1 cellular context compared by ENCODE assay signal in the genomic region with DNA sequence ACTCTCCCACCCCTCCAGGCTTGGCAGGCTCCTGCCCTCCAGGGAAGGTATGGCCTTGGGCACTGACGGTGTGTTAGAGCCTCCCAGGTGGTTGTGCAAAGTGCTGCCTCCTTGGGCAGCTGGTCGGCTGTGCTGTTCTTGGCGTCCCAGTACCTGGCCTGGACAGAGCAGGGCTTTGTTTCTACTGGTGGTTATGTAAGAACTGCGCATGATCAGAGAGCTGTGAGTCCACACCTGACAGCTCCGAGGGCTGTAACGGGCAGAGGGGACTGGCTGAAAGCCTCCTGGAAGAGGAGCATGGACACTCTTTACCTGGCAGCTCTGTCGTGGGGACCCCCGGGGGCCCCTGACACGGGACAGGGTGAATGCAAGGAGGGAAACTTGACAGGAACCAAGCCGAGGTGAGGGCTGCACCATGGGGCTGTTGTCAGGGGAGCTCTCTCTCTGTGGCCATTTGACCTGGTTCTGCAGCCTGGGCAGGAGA.
TF ChIP-seq lines count a peak whose summit lies in the region.

No MANE protein-coding gene starts in this region.

TF ChIP-seq in HepG2, 621 proteins besides CTCF, POLR2A, EP300 and RAD21 (continued from another document and continues in another):
- TF ChIP-seq RFX5 (IDR thresholded peaks at IDR 0.05; ENCODE audit: low read depth, low read length) (no peak), ZNF598 (CRISPR knock-in tag; IDR thresholded peaks at IDR 0.05; ENCODE audit: borderline replicate concordance) (0 out of 2 replicates have a peak, but pooled peaks have one; percentile 12), ZBTB43 (CRISPR knock-in tag; conservative IDR thresholded peaks at IDR 0.05) (no peak), CREB1 (IDR thresholded peaks at IDR 0.05) (no peak), CREB1 (CRISPR knock-in tag; IDR thresholded peaks at IDR 0.05) (no peak), SALL2 (CRISPR knock-in tag; IDR thresholded peaks at IDR 0.05) (no peak), RAD51 (IDR thresholded peaks at IDR 0.05; ENCODE audit: borderline replicate concordance) (no peak), ZNF260 (CRISPR knock-in tag; IDR thresholded peaks at IDR 0.05; ENCODE audit: borderline replicate concordance, low read depth) (no peak), CBX2 (IDR thresholded peaks at IDR 0.05; ENCODE audit: low read depth, low read length) (no peak), CBX2 (CRISPR knock-in tag; IDR thresholded peaks at IDR 0.05; ENCODE audit: low read depth) (no peak), ZMYM4 (CRISPR knock-in tag; IDR thresholded peaks at IDR 0.05) (peak; percentile 15; the same call in 1 of the 2 replicates), MYNN (CRISPR knock-in tag; IDR thresholded peaks at IDR 0.05; ENCODE audit: low read depth) (no peak), GZF1 (CRISPR knock-in tag; IDR thresholded peaks at IDR 0.05) (no peak), MIER2 (CRISPR knock-in tag; IDR thresholded peaks at IDR 0.05) (no peak), KAT8 (CRISPR knock-in tag; IDR thresholded peaks at IDR 0.05) (no peak), PCBP2 (optimal IDR thresholded peaks at IDR 0.05; ENCODE audit: low read depth, low read length, poor library complexity, severe bottlenecking) (no peak), IRF2 (CRISPR knock-in tag; IDR thresholded peaks at IDR 0.05) (no peak), HMG20A (CRISPR knock-in tag; IDR thresholded peaks at IDR 0.05; ENCODE audit: borderline replicate concordance) (no peak), FOXA3 (CRISPR knock-in tag; IDR thresholded peaks at IDR 0.05) (0 out of 2 replicates have a peak, but pooled peaks have one; percentile 11), CEBPG (CRISPR knock-in tag; IDR thresholded peaks at IDR 0.05) (peak; percentile 64), ZBTB21 (CRISPR knock-in tag; IDR thresholded peaks at IDR 0.05) (no peak), TBX2 (CRISPR knock-in tag; IDR thresholded peaks at IDR 0.05; ENCODE audit: borderline replicate concordance) (no peak), MXD4 (CRISPR knock-in tag; IDR thresholded peaks at IDR 0.05) (0 out of 2 replicates have a peak, but pooled peaks have one; percentile 18), RXRA (CRISPR knock-in tag; IDR thresholded peaks at IDR 0.05) (peak; percentile 23; the same call in 1 of the 2 replicates), MAZ (IDR thresholded peaks at IDR 0.05; ENCODE audit: borderline replicate concordance, low read depth, low read length) (no peak), MAZ (CRISPR knock-in tag; IDR thresholded peaks at IDR 0.05; ENCODE audit: low read depth) (no peak), CBX5 (CRISPR knock-in tag; IDR thresholded peaks at IDR 0.05; ENCODE audit: borderline replicate concordance) (no peak), ZNF703 (CRISPR knock-in tag; IDR thresholded peaks at IDR 0.05; ENCODE audit: borderline replicate concordance) (no peak), ZNF10 (CRISPR knock-in tag; IDR thresholded peaks at IDR 0.05; ENCODE audit: borderline replicate concordance, low read depth) (no peak)
- TF ChIP-seq, protein P1, sequence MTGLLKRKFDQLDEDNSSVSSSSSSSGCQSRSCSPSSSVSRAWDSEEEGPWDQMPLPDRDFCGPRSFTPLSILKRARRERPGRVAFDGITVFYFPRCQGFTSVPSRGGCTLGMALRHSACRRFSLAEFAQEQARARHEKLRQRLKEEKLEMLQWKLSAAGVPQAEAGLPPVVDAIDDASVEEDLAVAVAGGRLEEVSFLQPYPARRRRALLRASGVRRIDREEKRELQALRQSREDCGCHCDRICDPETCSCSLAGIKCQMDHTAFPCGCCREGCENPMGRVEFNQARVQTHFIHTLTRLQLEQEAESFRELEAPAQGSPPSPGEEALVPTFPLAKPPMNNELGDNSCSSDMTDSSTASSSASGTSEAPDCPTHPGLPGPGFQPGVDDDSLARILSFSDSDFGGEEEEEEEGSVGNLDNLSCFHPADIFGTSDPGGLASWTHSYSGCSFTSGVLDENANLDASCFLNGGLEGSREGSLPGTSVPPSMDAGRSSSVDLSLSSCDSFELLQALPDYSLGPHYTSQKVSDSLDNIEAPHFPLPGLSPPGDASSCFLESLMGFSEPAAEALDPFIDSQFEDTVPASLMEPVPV (CRISPR knock-in tag; IDR thresholded peaks at IDR 0.05), result no peak
- TF ChIP-seq, protein P2, sequence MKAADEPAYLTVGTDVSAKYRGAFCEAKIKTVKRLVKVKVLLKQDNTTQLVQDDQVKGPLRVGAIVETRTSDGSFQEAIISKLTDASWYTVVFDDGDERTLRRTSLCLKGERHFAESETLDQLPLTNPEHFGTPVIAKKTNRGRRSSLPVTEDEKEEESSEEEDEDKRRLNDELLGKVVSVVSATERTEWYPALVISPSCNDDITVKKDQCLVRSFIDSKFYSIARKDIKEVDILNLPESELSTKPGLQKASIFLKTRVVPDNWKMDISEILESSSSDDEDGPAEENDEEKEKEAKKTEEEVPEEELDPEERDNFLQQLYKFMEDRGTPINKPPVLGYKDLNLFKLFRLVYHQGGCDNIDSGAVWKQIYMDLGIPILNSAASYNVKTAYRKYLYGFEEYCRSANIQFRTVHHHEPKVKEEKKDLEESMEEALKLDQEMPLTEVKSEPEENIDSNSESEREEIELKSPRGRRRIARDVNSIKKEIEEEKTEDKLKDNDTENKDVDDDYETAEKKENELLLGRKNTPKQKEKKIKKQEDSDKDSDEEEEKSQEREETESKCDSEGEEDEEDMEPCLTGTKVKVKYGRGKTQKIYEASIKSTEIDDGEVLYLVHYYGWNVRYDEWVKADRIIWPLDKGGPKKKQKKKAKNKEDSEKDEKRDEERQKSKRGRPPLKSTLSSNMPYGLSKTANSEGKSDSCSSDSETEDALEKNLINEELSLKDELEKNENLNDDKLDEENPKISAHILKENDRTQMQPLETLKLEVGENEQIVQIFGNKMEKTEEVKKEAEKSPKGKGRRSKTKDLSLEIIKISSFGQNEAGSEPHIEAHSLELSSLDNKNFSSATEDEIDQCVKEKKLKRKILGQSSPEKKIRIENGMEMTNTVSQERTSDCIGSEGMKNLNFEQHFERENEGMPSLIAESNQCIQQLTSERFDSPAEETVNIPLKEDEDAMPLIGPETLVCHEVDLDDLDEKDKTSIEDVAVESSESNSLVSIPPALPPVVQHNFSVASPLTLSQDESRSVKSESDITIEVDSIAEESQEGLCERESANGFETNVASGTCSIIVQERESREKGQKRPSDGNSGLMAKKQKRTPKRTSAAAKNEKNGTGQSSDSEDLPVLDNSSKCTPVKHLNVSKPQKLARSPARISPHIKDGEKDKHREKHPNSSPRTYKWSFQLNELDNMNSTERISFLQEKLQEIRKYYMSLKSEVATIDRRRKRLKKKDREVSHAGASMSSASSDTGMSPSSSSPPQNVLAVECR (CRISPR knock-in tag; IDR thresholded peaks at IDR 0.05; ENCODE audit: borderline replicate concordance), result peak; percentile 29; the same call in 1 of the 2 replicates
- TF ChIP-seq, protein P3, sequence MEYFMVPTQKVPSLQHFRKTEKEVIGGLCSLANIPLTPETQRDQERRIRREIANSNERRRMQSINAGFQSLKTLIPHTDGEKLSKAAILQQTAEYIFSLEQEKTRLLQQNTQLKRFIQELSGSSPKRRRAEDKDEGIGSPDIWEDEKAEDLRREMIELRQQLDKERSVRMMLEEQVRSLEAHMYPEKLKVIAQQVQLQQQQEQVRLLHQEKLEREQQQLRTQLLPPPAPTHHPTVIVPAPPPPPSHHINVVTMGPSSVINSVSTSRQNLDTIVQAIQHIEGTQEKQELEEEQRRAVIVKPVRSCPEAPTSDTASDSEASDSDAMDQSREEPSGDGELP (IDR thresholded peaks at IDR 0.05; ENCODE audit: borderline replicate concordance, low read depth), result peak; percentile 67; the same call in 1 of the 2 replicates
- TF ChIP-seq, protein P4, sequence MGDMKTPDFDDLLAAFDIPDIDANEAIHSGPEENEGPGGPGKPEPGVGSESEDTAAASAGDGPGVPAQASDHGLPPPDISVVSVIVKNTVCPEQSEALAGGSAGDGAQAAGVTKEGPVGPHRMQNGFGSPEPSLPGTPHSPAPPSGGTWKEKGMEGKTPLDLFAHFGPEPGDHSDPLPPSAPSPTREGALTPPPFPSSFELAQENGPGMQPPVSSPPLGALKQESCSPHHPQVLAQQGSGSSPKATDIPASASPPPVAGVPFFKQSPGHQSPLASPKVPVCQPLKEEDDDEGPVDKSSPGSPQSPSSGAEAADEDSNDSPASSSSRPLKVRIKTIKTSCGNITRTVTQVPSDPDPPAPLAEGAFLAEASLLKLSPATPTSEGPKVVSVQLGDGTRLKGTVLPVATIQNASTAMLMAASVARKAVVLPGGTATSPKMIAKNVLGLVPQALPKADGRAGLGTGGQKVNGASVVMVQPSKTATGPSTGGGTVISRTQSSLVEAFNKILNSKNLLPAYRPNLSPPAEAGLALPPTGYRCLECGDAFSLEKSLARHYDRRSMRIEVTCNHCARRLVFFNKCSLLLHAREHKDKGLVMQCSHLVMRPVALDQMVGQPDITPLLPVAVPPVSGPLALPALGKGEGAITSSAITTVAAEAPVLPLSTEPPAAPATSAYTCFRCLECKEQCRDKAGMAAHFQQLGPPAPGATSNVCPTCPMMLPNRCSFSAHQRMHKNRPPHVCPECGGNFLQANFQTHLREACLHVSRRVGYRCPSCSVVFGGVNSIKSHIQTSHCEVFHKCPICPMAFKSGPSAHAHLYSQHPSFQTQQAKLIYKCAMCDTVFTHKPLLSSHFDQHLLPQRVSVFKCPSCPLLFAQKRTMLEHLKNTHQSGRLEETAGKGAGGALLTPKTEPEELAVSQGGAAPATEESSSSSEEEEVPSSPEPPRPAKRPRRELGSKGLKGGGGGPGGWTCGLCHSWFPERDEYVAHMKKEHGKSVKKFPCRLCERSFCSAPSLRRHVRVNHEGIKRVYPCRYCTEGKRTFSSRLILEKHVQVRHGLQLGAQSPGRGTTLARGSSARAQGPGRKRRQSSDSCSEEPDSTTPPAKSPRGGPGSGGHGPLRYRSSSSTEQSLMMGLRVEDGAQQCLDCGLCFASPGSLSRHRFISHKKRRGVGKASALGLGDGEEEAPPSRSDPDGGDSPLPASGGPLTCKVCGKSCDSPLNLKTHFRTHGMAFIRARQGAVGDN (CRISPR knock-in tag; IDR thresholded peaks at IDR 0.05), result peak; percentile 65
- TF ChIP-seq, protein P5, sequence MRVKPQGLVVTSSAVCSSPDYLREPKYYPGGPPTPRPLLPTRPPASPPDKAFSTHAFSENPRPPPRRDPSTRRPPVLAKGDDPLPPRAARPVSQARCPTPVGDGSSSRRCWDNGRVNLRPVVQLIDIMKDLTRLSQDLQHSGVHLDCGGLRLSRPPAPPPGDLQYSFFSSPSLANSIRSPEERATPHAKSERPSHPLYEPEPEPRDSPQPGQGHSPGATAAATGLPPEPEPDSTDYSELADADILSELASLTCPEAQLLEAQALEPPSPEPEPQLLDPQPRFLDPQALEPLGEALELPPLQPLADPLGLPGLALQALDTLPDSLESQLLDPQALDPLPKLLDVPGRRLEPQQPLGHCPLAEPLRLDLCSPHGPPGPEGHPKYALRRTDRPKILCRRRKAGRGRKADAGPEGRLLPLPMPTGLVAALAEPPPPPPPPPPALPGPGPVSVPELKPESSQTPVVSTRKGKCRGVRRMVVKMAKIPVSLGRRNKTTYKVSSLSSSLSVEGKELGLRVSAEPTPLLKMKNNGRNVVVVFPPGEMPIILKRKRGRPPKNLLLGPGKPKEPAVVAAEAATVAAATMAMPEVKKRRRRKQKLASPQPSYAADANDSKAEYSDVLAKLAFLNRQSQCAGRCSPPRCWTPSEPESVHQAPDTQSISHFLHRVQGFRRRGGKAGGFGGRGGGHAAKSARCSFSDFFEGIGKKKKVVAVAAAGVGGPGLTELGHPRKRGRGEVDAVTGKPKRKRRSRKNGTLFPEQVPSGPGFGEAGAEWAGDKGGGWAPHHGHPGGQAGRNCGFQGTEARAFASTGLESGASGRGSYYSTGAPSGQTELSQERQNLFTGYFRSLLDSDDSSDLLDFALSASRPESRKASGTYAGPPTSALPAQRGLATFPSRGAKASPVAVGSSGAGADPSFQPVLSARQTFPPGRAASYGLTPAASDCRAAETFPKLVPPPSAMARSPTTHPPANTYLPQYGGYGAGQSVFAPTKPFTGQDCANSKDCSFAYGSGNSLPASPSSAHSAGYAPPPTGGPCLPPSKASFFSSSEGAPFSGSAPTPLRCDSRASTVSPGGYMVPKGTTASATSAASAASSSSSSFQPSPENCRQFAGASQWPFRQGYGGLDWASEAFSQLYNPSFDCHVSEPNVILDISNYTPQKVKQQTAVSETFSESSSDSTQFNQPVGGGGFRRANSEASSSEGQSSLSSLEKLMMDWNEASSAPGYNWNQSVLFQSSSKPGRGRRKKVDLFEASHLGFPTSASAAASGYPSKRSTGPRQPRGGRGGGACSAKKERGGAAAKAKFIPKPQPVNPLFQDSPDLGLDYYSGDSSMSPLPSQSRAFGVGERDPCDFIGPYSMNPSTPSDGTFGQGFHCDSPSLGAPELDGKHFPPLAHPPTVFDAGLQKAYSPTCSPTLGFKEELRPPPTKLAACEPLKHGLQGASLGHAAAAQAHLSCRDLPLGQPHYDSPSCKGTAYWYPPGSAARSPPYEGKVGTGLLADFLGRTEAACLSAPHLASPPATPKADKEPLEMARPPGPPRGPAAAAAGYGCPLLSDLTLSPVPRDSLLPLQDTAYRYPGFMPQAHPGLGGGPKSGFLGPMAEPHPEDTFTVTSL (CRISPR knock-in tag; IDR thresholded peaks at IDR 0.05; ENCODE audit: borderline replicate concordance), result no peak
- TF ChIP-seq, protein P6, sequence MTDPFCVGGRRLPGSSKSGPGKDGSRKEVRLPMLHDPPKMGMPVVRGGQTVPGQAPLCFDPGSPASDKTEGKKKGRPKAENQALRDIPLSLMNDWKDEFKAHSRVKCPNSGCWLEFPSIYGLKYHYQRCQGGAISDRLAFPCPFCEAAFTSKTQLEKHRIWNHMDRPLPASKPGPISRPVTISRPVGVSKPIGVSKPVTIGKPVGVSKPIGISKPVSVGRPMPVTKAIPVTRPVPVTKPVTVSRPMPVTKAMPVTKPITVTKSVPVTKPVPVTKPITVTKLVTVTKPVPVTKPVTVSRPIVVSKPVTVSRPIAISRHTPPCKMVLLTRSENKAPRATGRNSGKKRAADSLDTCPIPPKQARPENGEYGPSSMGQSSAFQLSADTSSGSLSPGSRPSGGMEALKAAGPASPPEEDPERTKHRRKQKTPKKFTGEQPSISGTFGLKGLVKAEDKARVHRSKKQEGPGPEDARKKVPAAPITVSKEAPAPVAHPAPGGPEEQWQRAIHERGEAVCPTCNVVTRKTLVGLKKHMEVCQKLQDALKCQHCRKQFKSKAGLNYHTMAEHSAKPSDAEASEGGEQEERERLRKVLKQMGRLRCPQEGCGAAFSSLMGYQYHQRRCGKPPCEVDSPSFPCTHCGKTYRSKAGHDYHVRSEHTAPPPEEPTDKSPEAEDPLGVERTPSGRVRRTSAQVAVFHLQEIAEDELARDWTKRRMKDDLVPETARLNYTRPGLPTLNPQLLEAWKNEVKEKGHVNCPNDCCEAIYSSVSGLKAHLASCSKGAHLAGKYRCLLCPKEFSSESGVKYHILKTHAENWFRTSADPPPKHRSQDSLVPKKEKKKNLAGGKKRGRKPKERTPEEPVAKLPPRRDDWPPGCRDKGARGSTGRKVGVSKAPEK (CRISPR knock-in tag; IDR thresholded peaks at IDR 0.05; ENCODE audit: borderline replicate concordance), result no peak
